8 cellular contexts compared by ENCODE assay signal in genomic region chr16:84484579-84485254, GRCh38. TPM values are rescaled to one million over a fixed set of nuclear protein-coding genes. Genes with fewer than 3 reads are reported as not detected.
DNase-seq lines count a peak whose midpoint lies in the region; ATAC-seq and TF ChIP-seq lines count a peak whose summit lies in the region.

No MANE protein-coding gene starts in this region.

- TF ChIP-seq POLR2A in gastroesophageal sphincter (IDR thresholded peaks at IDR 0.05), result no peak

- H3K27ac Mint-ChIP-seq in stimulated activated naive B cell treated with anti-CD40 and anti-IgM and Interleukin-4, amounts not matched to agents 10 μg/mL and 1 μg/mL and 100 μg/mL, for 72 hours, result no peak overlapping the region

- H3K4me3 ChIP-seq in gastroesophageal sphincter, result no peak overlapping the region

- H3K27ac ChIP-seq in C4-2B (no peak overlapping the region), gastroesophageal sphincter (no peak overlapping the region)

- peaks cover 0 to 4% (median 0%) of the 10 kb centered on the region in 3 donors for H3K4me1 ChIP-seq in gastroesophageal sphincter

- 31 to 36% methylated on average over 10 to 13 of the region's 15 CpGs for WGBS in gastroesophageal sphincter (ENCODE audit: low coverage in 1 of 2), 2 donors

- H3K36me3 Mint-ChIP-seq in stimulated activated naive B cell treated with anti-CD40 and anti-IgM and Interleukin-4, amounts not matched to agents 10 μg/mL and 1 μg/mL and 100 μg/mL, for 72 hours, result peaks cover 26 to 29% of the 10 kb centered on the region in 2 donors

- TF ChIP-seq EP300 in gastroesophageal sphincter (IDR thresholded peaks at IDR 0.05), result no peak

- no peak for ATAC-seq in gastroesophageal sphincter
- ATAC-seq in stimulated activated naive B cell treated with anti-CD40 and anti-IgM and Interleukin-4, amounts not matched to agents 10 μg/mL and 1 μg/mL and 100 μg/mL, for 72 hours (replicated peaks), result no peak

- H3K4me3 Mint-ChIP-seq in stimulated activated naive B cell treated with anti-CD40 and anti-IgM and Interleukin-4, amounts not matched to agents 10 μg/mL and 1 μg/mL and 100 μg/mL, for 72 hours, result no peak overlapping the region

- no peaks in the 10 kb centered on the region for H3K27me3 Mint-ChIP-seq in stimulated activated naive B cell treated with anti-CD40 and anti-IgM and Interleukin-4, amounts not matched to agents 10 μg/mL and 1 μg/mL and 100 μg/mL, for 72 hours

- DNase-seq in H4 (ENCODE audit: low spot score) (peak; percentile 45), SW480 (ENCODE audit: low spot score) (peak; percentile 27), pons (ENCODE audit: low spot score) (peak; percentile 83), epidermal melanocyte (ENCODE audit: insufficient read length, low spot score) (no peak)
- no peak for DNase-seq in stimulated activated naive B cell treated with anti-CD40 and anti-IgM and Interleukin-4, amounts not matched to agents 10 μg/mL and 1 μg/mL and 100 μg/mL, for 72 hours
- DNase-seq in stimulated activated CD4-positive, alpha-beta T cell treated with anti-CD3 and anti-CD28 coated beads, Interleukin-2, amount 100 ng/mL, for 48 hours, result no peak

- peaks cover 0 to 92% of the 10 kb centered on the region in 2 donors for H3K36me3 ChIP-seq in gastroesophageal sphincter

- no peaks in the 10 kb centered on the region for H3K9me3 ChIP-seq in gastroesophageal sphincter

- no peaks in the 10 kb centered on the region for H3K9me3 Mint-ChIP-seq in stimulated activated naive B cell treated with anti-CD40 and anti-IgM and Interleukin-4, amounts not matched to agents 10 μg/mL and 1 μg/mL and 100 μg/mL, for 72 hours

- TF ChIP-seq CTCF in C4-2B (conservative IDR thresholded peaks at IDR 0.05) (peak; percentile 89), gastroesophageal sphincter (IDR thresholded peaks at IDR 0.05) (peak in 3 of 4 experiments; percentile 78 to 86 (median 80))

- no peaks in the 10 kb centered on the region for H3K27me3 ChIP-seq in gastroesophageal sphincter

- peaks cover 0 to 21% of the 10 kb centered on the region in 2 donors for H3K4me1 Mint-ChIP-seq in stimulated activated naive B cell treated with anti-CD40 and anti-IgM and Interleukin-4, amounts not matched to agents 10 μg/mL and 1 μg/mL and 100 μg/mL, for 72 hours

RNA-seq across cellular contexts. Expression of gene MEAK7, which starts 19.7 kb away (rescaled TPM):
- 5.3 and 5.5 TPM in 2 replicates for total RNA-seq in H4 (2014; rRNA removed; shearing (Covaris generic))
- total RNA-seq in gastroesophageal sphincter, result 10 to 100 TPM in 2 of 4 donors, 1 to 10 TPM in 2; 7.9 to 30.5 (median 10.4) TPM

Comparison
In these comparisons a context has a peak if more than half of its experiments do, and no peak if none do; other contexts are left out.
1. DNase-seq: peak in H4 (single experiment), SW480 (single experiment) and pons (single experiment); none in stimulated activated naive B cell treated with anti-CD40 and anti-IgM and Interleukin-4, amounts not matched to agents 10 μg/mL and 1 μg/mL and 100 μg/mL, for 72 hours (single experiment), stimulated activated CD4-positive, alpha-beta T cell treated with anti-CD3 and anti-CD28 coated beads, Interleukin-2, amount 100 ng/mL, for 48 hours (0 of 2) and epidermal melanocyte (single experiment).